In the genomic region with DNA sequence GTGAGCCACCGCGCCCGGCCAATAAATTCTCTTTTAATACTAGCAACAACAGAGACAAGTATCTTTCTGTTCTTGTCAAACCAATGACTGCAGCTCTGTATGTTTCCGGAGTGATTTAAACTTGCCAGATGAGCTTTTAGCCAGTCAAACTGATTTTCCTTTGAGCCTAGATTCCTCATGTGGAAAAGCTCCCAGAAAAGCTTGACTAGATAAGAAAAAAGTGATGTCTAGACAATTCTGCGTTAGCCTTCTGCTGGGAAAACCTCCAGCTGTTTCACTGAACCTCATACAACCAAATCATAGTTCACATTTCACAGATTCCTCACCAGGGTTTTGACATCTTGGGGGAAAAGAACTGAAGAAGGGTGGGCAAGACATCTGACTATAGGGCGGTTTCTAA, we compare ENCODE assay signal across 1 cellular context.
TF ChIP-seq lines count a peak whose summit lies in the region.

No MANE protein-coding gene starts in this region.

TF ChIP-seq in GM12891, 5 proteins besides CTCF, POLR2A, EP300 and RAD21:
- TF ChIP-seq SPI1 (IDR thresholded peaks at IDR 0.05; ENCODE audit: low read depth, low read length) (no peak), PAX5 (IDR thresholded peaks at IDR 0.05; ENCODE audit: insufficient read depth, low read length, severe bottlenecking) (no peak), POU2F2 (IDR thresholded peaks at IDR 0.05; ENCODE audit: low read depth, low read length) (no peak), POLR2AphosphoS5 (IDR thresholded peaks at IDR 0.05; ENCODE audit: low read depth, low read length) (no peak), TAF1 (IDR thresholded peaks at IDR 0.05; ENCODE audit: low read depth, low read length) (no peak)
